In genomic region chr9:135522137-135522877, GRCh38 we compare ENCODE assay signal across 23 cellular contexts. TPM values are rescaled to one million over a fixed set of nuclear protein-coding genes. Genes with fewer than 3 reads are reported as not detected.
"Had no signal": no experiment of that assay in that cellular context is flagged by ENCODE, and none has a peak within 500 bp of the region (broad histone marks: within the 10 kb centered on the region; RNA-seq: fewer than 3 reads in every experiment).

No MANE protein-coding gene starts in this region.

- H3K27ac ChIP-seq: brain microvascular endothelial cell, gastrocnemius medialis, left ventricle myocardium inferior, parathyroid adenoma, thyroid gland had no signal

- H3K9me3 ChIP-seq: gastrocnemius medialis, left ventricle myocardium inferior, spleen, thyroid gland had no signal

- H3K4me1 ChIP-seq: gastrocnemius medialis, left ventricle myocardium inferior, parathyroid adenoma, thyroid gland had no signal

- H3K27me3 ChIP-seq: brain microvascular endothelial cell, thyroid gland had no signal

- H3K4me1 Mint-ChIP-seq: activated naive CD4-positive, alpha-beta T cell treated with anti-CD3 and anti-CD28 coated beads, Interleukin-2, amount 10 ng/mL, durations not matched to agents 7 days and 5 days; activated naive CD8-positive, alpha-beta T cell treated with anti-CD3 and anti-CD28 coated beads, Interleukin-2, amount 50 U/mL, for 24 hours had no signal

- H3K27ac Mint-ChIP-seq: activated naive CD4-positive, alpha-beta T cell treated with anti-CD3 and anti-CD28 coated beads, Interleukin-2, amount 10 ng/mL, durations not matched to agents 7 days and 5 days; activated naive CD8-positive, alpha-beta T cell treated with anti-CD3 and anti-CD28 coated beads, Interleukin-2, amount 50 U/mL, for 24 hours; activated T-helper 2 cell treated with anti-CD3 and anti-CD28 coated beads, Interferon-gamma antibody, Interleukin-2, Interleukin-4, amounts not matched to agents 10 μg/mL and 5 μg/mL and 100 μg/mL, durations not matched to agents 14 hours and 24 hours and 36 hours had no signal

- H3K36me3 Mint-ChIP-seq: activated naive CD4-positive, alpha-beta T cell treated with anti-CD3 and anti-CD28 coated beads, Interleukin-2, amount 10 ng/mL, durations not matched to agents 7 days and 5 days had no signal

- H3K4me3 ChIP-seq: gastrocnemius medialis, left ventricle myocardium inferior, spleen, thyroid gland had no signal

- H3K4me3 Mint-ChIP-seq: activated naive CD4-positive, alpha-beta T cell treated with anti-CD3 and anti-CD28 coated beads, Interleukin-2, amount 10 ng/mL, durations not matched to agents 7 days and 5 days; activated naive CD8-positive, alpha-beta T cell treated with anti-CD3 and anti-CD28 coated beads, Interleukin-2, amount 50 U/mL, for 24 hours had no signal

- DNase-seq: activated CD4-positive, CD25-positive, alpha-beta regulatory T cell; activated naive CD8-positive, alpha-beta T cell treated with anti-CD3 and anti-CD28 coated beads, Interleukin-2, amount 50 U/mL, for 24 hours; activated T-cell treated with anti-CD3 and anti-CD28 coated beads, Interleukin-2, amount 50 U/mL, for 1 hour; anterior cingulate cortex; brain microvascular endothelial cell; central memory CD4-positive, alpha-beta T cell; cortex of kidney; gastrocnemius medialis; left ventricle myocardium inferior; mammary epithelial cell; spleen; stimulated activated naive CD4-positive, alpha-beta T cell; T-helper 1 cell; T-helper 9 cell; thyroid gland had no signal

- ATAC-seq: activated naive CD8-positive, alpha-beta T cell treated with anti-CD3 and anti-CD28 coated beads, Interleukin-2, amount 50 U/mL, for 24 hours; gastrocnemius medialis had no signal

- H3K36me3 ChIP-seq: brain microvascular endothelial cell, gastrocnemius medialis, left ventricle myocardium inferior, spleen, thyroid gland had no signal

- H3K9me3 Mint-ChIP-seq: activated naive CD4-positive, alpha-beta T cell treated with anti-CD3 and anti-CD28 coated beads, Interleukin-2, amount 10 ng/mL, durations not matched to agents 7 days and 5 days; activated naive CD8-positive, alpha-beta T cell treated with anti-CD3 and anti-CD28 coated beads, Interleukin-2, amount 50 U/mL, for 24 hours; activated T-helper 2 cell treated with anti-CD3 and anti-CD28 coated beads, Interferon-gamma antibody, Interleukin-2, Interleukin-4, amounts not matched to agents 10 μg/mL and 5 μg/mL and 100 μg/mL, durations not matched to agents 14 hours and 24 hours and 36 hours had no signal

RNA-seq across cellular contexts. Expression of gene LCN1, which starts 1.1 kb away (rescaled TPM):
- total RNA-seq: activated CD8-positive, alpha-beta memory T cell treated with anti-CD3 and anti-CD28 coated beads for 36 hours; activated T-helper 2 cell treated with anti-CD3 and anti-CD28 coated beads, Interferon-gamma antibody, Interleukin-2, Interleukin-4, amounts not matched to agents 10 μg/mL and 5 μg/mL and 100 μg/mL, durations not matched to agents 14 hours and 24 hours and 36 hours; gastrocnemius medialis; kidney epithelial cell; left ventricle myocardium inferior; mammary epithelial cell; myocyte; spleen; subcutaneous adipose tissue; thyroid gland had no signal
- polyA plus RNA-seq: esophagus, mammary epithelial cell had no signal

RNA-seq across cellular contexts. Expression of gene OBP2A, which starts 23.6 kb away (rescaled TPM):
- total RNA-seq: activated CD8-positive, alpha-beta memory T cell treated with anti-CD3 and anti-CD28 coated beads for 36 hours; activated T-helper 2 cell treated with anti-CD3 and anti-CD28 coated beads, Interferon-gamma antibody, Interleukin-2, Interleukin-4, amounts not matched to agents 10 μg/mL and 5 μg/mL and 100 μg/mL, durations not matched to agents 14 hours and 24 hours and 36 hours; gastrocnemius medialis; kidney epithelial cell; left ventricle myocardium inferior; mammary epithelial cell; myocyte; subcutaneous adipose tissue; thyroid gland had no signal
- polyA plus RNA-seq: esophagus, mammary epithelial cell, spleen had no signal

RNA-seq across cellular contexts. Expression of gene PAEP, which starts 39.2 kb away (rescaled TPM):
- total RNA-seq: activated CD8-positive, alpha-beta memory T cell treated with anti-CD3 and anti-CD28 coated beads for 36 hours; activated T-helper 2 cell treated with anti-CD3 and anti-CD28 coated beads, Interferon-gamma antibody, Interleukin-2, Interleukin-4, amounts not matched to agents 10 μg/mL and 5 μg/mL and 100 μg/mL, durations not matched to agents 14 hours and 24 hours and 36 hours; gastrocnemius medialis; kidney epithelial cell; left ventricle myocardium inferior; mammary epithelial cell; myocyte; spleen; subcutaneous adipose tissue; thyroid gland had no signal
- polyA plus RNA-seq: esophagus, mammary epithelial cell, spleen had no signal
